1 cellular context compared by ENCODE assay signal in genomic region chr5:151864349-151864748, GRCh38.
TF ChIP-seq lines count a peak whose summit lies in the region.

No MANE protein-coding gene starts in this region.

TF ChIP-seq in GM23338, 12 proteins besides CTCF, POLR2A, EP300 and RAD21 (continued from another document):
- no peak for TF ChIP-seq ZNF462 (CRISPR knock-in tag; IDR thresholded peaks at IDR 0.05)
- no peak for TF ChIP-seq ETS1 (IDR thresholded peaks at IDR 0.05)
- no peak for TF ChIP-seq REST (IDR thresholded peaks at IDR 0.05; ENCODE audit: unreplicated experiment)
- TF ChIP-seq ZNF331 (CRISPR knock-in tag; IDR thresholded peaks at IDR 0.05; ENCODE audit: low read depth), result no peak
- no peak for TF ChIP-seq EZH2 (IDR thresholded peaks at IDR 0.05; ENCODE audit: low read depth, unreplicated experiment)
- no peak for TF ChIP-seq NANOG (IDR thresholded peaks at IDR 0.05; ENCODE audit: borderline replicate concordance)
